ENCODE assay signal across 1 cellular context in the genomic region with DNA sequence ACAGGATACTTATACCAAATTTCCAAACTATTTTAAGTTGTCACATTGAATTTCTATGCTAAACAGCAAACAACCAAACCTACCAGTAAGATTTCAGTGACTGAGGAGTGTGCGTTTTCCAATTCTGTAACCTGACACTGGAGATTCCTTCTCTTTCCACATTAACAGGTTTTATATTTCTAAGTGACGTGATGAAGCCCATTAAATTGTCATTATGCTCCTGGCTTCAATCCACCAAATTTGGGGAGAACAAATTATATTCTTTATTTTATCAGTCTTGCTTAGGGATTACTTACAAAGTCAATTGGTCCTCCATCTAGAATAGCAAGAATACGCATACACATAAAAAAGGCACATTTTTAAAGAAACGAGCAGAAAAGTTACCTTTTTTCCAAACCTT.
TF ChIP-seq lines count a peak whose summit lies in the region.

No MANE protein-coding gene starts in this region.

TF ChIP-seq in HEK293, 187 proteins besides CTCF, POLR2A, EP300 and RAD21 (continued from another document):
- TF ChIP-seq, protein P1, sequence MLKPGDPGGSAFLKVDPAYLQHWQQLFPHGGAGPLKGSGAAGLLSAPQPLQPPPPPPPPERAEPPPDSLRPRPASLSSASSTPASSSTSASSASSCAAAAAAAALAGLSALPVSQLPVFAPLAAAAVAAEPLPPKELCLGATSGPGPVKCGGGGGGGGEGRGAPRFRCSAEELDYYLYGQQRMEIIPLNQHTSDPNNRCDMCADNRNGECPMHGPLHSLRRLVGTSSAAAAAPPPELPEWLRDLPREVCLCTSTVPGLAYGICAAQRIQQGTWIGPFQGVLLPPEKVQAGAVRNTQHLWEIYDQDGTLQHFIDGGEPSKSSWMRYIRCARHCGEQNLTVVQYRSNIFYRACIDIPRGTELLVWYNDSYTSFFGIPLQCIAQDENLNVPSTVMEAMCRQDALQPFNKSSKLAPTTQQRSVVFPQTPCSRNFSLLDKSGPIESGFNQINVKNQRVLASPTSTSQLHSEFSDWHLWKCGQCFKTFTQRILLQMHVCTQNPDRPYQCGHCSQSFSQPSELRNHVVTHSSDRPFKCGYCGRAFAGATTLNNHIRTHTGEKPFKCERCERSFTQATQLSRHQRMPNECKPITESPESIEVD (tag by site-specific recombination; IDR thresholded peaks at IDR 0.05) = peak; percentile 87
- peak; percentile 75; the same call in 1 of the 2 replicates for TF ChIP-seq ZNF561 (tag by site-specific recombination; IDR thresholded peaks at IDR 0.05; ENCODE audit: borderline replicate concordance)
- TF ChIP-seq, protein P2, sequence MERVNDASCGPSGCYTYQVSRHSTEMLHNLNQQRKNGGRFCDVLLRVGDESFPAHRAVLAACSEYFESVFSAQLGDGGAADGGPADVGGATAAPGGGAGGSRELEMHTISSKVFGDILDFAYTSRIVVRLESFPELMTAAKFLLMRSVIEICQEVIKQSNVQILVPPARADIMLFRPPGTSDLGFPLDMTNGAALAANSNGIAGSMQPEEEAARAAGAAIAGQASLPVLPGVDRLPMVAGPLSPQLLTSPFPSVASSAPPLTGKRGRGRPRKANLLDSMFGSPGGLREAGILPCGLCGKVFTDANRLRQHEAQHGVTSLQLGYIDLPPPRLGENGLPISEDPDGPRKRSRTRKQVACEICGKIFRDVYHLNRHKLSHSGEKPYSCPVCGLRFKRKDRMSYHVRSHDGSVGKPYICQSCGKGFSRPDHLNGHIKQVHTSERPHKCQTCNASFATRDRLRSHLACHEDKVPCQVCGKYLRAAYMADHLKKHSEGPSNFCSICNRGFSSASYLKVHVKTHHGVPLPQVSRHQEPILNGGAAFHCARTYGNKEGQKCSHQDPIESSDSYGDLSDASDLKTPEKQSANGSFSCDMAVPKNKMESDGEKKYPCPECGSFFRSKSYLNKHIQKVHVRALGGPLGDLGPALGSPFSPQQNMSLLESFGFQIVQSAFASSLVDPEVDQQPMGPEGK (tag by site-specific recombination; IDR thresholded peaks at IDR 0.05) = 0 out of 2 replicates have a peak, but pooled peaks have one; percentile 15
- no peak for TF ChIP-seq ZNF19 (tag by site-specific recombination; IDR thresholded peaks at IDR 0.05; ENCODE audit: low read depth)
- peak; percentile 51; the same call in 1 of the 2 replicates for TF ChIP-seq KLF8 (tag by site-specific recombination; IDR thresholded peaks at IDR 0.05)
- TF ChIP-seq, protein P3, sequence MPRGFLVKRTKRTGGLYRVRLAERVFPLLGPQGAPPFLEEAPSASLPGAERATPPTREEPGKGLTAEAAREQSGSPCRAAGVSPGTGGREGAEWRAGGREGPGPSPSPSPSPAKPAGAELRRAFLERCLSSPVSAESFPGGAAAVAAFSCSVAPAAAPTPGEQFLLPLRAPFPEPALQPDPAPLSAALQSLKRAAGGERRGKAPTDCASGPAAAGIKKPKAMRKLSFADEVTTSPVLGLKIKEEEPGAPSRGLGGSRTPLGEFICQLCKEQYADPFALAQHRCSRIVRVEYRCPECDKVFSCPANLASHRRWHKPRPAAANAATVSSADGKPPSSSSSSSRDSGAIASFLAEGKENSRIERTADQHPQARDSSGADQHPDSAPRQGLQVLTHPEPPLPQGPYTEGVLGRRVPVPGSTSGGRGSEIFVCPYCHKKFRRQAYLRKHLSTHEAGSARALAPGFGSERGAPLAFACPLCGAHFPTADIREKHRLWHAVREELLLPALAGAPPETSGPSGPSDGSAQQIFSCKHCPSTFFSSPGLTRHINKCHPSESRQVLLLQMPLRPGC (tag by site-specific recombination; IDR thresholded peaks at IDR 0.05) = peak; percentile 58; the same call in 1 of the 2 replicates
- TF ChIP-seq ZFHX2 (tag by site-specific recombination; conservative IDR thresholded peaks at IDR 0.05) = no peak
- TF ChIP-seq ZEB2 (tag by site-specific recombination; IDR thresholded peaks at IDR 0.05) = peak; percentile 65
- TF ChIP-seq ZNF629 (tag by site-specific recombination; IDR thresholded peaks at IDR 0.05) = peak; percentile 87
- TF ChIP-seq HOXA7 (CRISPR knock-in tag; IDR thresholded peaks at IDR 0.05; ENCODE audit: borderline replicate concordance) = no peak
- TF ChIP-seq, protein P4, sequence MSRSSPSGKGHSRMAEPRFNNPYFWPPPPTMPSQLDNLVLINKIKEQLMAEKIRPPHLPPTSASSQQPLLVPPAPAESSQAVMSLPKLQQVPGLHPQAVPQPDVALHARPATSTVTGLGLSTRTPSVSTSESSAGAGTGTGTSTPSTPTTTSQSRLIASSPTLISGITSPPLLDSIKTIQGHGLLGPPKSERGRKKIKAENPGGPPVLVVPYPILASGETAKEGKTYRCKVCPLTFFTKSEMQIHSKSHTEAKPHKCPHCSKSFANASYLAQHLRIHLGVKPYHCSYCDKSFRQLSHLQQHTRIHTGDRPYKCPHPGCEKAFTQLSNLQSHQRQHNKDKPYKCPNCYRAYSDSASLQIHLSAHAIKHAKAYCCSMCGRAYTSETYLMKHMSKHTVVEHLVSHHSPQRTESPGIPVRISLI (tag by site-specific recombination; IDR thresholded peaks at IDR 0.05) = no peak
- 0 out of 2 replicates have a peak, but pooled peaks have one; percentile 10 for TF ChIP-seq KLF10 (tag by site-specific recombination; IDR thresholded peaks at IDR 0.05)
- TF ChIP-seq ZNF184 (tag by site-specific recombination; IDR thresholded peaks at IDR 0.05) = peak; percentile 54; the same call in 1 of the 2 replicates
- no peak for TF ChIP-seq ZNF423 (tag by site-specific recombination; IDR thresholded peaks at IDR 0.05)
- TF ChIP-seq, protein P5, sequence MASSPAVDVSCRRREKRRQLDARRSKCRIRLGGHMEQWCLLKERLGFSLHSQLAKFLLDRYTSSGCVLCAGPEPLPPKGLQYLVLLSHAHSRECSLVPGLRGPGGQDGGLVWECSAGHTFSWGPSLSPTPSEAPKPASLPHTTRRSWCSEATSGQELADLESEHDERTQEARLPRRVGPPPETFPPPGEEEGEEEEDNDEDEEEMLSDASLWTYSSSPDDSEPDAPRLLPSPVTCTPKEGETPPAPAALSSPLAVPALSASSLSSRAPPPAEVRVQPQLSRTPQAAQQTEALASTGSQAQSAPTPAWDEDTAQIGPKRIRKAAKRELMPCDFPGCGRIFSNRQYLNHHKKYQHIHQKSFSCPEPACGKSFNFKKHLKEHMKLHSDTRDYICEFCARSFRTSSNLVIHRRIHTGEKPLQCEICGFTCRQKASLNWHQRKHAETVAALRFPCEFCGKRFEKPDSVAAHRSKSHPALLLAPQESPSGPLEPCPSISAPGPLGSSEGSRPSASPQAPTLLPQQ (tag by site-specific recombination; IDR thresholded peaks at IDR 0.05) = peak; percentile 55; the same call in 1 of the 2 replicates
- TF ChIP-seq ZNF2 (tag by site-specific recombination; IDR thresholded peaks at IDR 0.05) = 0 out of 2 replicates have a peak, but pooled peaks have one; percentile 23
- TF ChIP-seq ZNF701 (tag by site-specific recombination; IDR thresholded peaks at IDR 0.05) = no peak
- peak; percentile 69 for TF ChIP-seq SP7 (tag by site-specific recombination; IDR thresholded peaks at IDR 0.05)
- TF ChIP-seq ZXDB (tag by site-specific recombination; IDR thresholded peaks at IDR 0.05) = peak; percentile 63
- peak; percentile 83 for TF ChIP-seq ZNF843 (tag by site-specific recombination; IDR thresholded peaks at IDR 0.05)
- TF ChIP-seq SCRT2 (tag by site-specific recombination; IDR thresholded peaks at IDR 0.05) = peak; percentile 26; the same call in 1 of the 2 replicates
- TF ChIP-seq ZBTB1 (tag by site-specific recombination; IDR thresholded peaks at IDR 0.05) = 0 out of 2 replicates have a peak, but pooled peaks have one; percentile 48
- TF ChIP-seq ZNF600 (tag by site-specific recombination; IDR thresholded peaks at IDR 0.05) = no peak
- TF ChIP-seq ZNF48 (tag by site-specific recombination; IDR thresholded peaks at IDR 0.05) = no peak
- TF ChIP-seq, protein P6, sequence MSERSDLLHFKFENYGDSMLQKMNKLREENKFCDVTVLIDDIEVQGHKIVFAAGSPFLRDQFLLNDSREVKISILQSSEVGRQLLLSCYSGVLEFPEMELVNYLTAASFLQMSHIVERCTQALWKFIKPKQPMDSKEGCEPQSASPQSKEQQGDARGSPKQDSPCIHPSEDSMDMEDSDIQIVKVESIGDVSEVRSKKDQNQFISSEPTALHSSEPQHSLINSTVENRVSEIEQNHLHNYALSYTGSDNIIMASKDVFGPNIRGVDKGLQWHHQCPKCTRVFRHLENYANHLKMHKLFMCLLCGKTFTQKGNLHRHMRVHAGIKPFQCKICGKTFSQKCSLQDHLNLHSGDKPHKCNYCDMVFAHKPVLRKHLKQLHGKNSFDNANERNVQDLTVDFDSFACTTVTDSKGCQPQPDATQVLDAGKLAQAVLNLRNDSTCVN (tag by site-specific recombination; optimal IDR thresholded peaks at IDR 0.05) = no peak
- TF ChIP-seq ZNF658 (tag by site-specific recombination; IDR thresholded peaks at IDR 0.05) = no peak
- no peak for TF ChIP-seq ZNF350 (tag by site-specific recombination; IDR thresholded peaks at IDR 0.05)
- TF ChIP-seq, protein P7, sequence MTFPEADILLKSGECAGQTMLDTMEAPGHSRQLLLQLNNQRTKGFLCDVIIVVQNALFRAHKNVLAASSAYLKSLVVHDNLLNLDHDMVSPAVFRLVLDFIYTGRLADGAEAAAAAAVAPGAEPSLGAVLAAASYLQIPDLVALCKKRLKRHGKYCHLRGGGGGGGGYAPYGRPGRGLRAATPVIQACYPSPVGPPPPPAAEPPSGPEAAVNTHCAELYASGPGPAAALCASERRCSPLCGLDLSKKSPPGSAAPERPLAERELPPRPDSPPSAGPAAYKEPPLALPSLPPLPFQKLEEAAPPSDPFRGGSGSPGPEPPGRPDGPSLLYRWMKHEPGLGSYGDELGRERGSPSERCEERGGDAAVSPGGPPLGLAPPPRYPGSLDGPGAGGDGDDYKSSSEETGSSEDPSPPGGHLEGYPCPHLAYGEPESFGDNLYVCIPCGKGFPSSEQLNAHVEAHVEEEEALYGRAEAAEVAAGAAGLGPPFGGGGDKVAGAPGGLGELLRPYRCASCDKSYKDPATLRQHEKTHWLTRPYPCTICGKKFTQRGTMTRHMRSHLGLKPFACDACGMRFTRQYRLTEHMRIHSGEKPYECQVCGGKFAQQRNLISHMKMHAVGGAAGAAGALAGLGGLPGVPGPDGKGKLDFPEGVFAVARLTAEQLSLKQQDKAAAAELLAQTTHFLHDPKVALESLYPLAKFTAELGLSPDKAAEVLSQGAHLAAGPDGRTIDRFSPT (tag by site-specific recombination; IDR thresholded peaks at IDR 0.05) = 0 out of 2 replicates have a peak, but pooled peaks have one; percentile 46
- 0 out of 2 replicates have a peak, but pooled peaks have one; percentile 2 for TF ChIP-seq TCF7L2 (IDR thresholded peaks at IDR 0.05; ENCODE audit: borderline replicate concordance, low read depth, low read length)
- TF ChIP-seq OSR2 (tag by site-specific recombination; IDR thresholded peaks at IDR 0.05) = peak; percentile 49; the same call in 1 of the 2 replicates
- peak; percentile 74 for TF ChIP-seq WT1 (tag by site-specific recombination; IDR thresholded peaks at IDR 0.05)
